Comparison of ENCODE assay signal across 19 cellular contexts in genomic region chr3:169389211-169389924, GRCh38.
DNase-seq lines count a peak whose midpoint lies in the region; ATAC-seq, FAIRE-seq and TF ChIP-seq lines count a peak whose summit lies in the region.
"Had no signal": no experiment of that assay in that cellular context is flagged by ENCODE, and none has a peak within 500 bp of the region (broad histone marks: within the 10 kb centered on the region; RNA-seq: fewer than 3 reads in every experiment).

No MANE protein-coding gene starts in this region.

- H3K9me3 Mint-ChIP-seq in stimulated activated naive B cell treated with anti-CD40 and anti-IgM and Interleukin-4, amounts not matched to agents 10 μg/mL and 1 μg/mL and 100 μg/mL, for 72 hours: no peaks in the 10 kb centered on the region

- no peaks in the 10 kb centered on the region for H3K9me3 ChIP-seq in HepG2 (ENCODE audit: low read length)
- no peaks in the 10 kb centered on the region for H3K9me3 ChIP-seq in right lobe of liver
- no peaks in the 10 kb centered on the region for H3K9me3 ChIP-seq in endothelial cell of umbilical vein (replicated peaks; ENCODE audit: control insufficient read depth, insufficient read depth, low read length)
- no peaks in the 10 kb centered on the region for H3K9me3 ChIP-seq in muscle layer of duodenum (ENCODE audit: control insufficient read depth in 1 of 2, low read length in 2 of 2)
- H3K9me3 ChIP-seq in gastroesophageal sphincter: no peaks in the 10 kb centered on the region

- intact Hi-C loops in HepG2 (cut with micrococcal nuclease; ENCODE audit: unreplicated experiment): no loop called here
- intact Hi-C loops in right lobe of liver (cut with DNase I): no loop called here
- intact Hi-C loops in endothelial cell of umbilical vein (cut with micrococcal nuclease): loop anchor here (1.0 to 5.0 kb wide), 7 partner anchors 42 to 273 kb away; no protein-coding TSS in a partner anchor

- H3K9me1 ChIP-seq in endothelial cell of umbilical vein (replicated peaks; ENCODE audit: control insufficient read depth, extremely low read depth, insufficient read depth, low read length): no peaks in the 10 kb centered on the region

- peaks cover 0 to 12% of the 10 kb centered on the region in 2 donors for H3K4me1 Mint-ChIP-seq in stimulated activated naive B cell treated with anti-CD40 and anti-IgM and Interleukin-4, amounts not matched to agents 10 μg/mL and 1 μg/mL and 100 μg/mL, for 72 hours

- H3K27ac Mint-ChIP-seq in stimulated activated naive B cell treated with anti-CD40 and anti-IgM and Interleukin-4, amounts not matched to agents 10 μg/mL and 1 μg/mL and 100 μg/mL, for 72 hours: no peak overlapping the region
- H3K27ac Mint-ChIP-seq: CD14-positive monocyte had no signal

- TF ChIP-seq EP300 in HepG2 (IDR thresholded peaks at IDR 0.05; ENCODE audit: low read depth in 2 of 2, low read length in 2 of 2): no peak
- no peak for TF ChIP-seq EP300 in HepG2 (CRISPR knock-in tag; IDR thresholded peaks at IDR 0.05; ENCODE audit: borderline replicate concordance)
- TF ChIP-seq EP300 in gastroesophageal sphincter (IDR thresholded peaks at IDR 0.05): no peak

- 7% methylated on average over 4 of the region's 4 CpGs for WGBS in HepG2 (ENCODE audit: low lambda C conversion rate)
- 23% methylated on average over 4 of the region's 4 CpGs for WGBS in right lobe of liver (ENCODE audit: insufficient coverage, low coverage, low lambda C conversion rate, missing lambda C conversion rate)
- WGBS in gastroesophageal sphincter (ENCODE audit: low coverage in 1 of 2), 2 donors: 88 to 94% methylated on average over 3 to 4 of the region's 4 CpGs

- H2AFZ ChIP-seq in HepG2 (ENCODE audit: low read length) (no peak overlapping the region), endothelial cell of umbilical vein (ENCODE audit: low read depth, low read length) (no peak overlapping the region)

- peak; percentile 21 for DNase-seq in HepG2 (ENCODE audit: low spot score)
- no peak for DNase-seq in right lobe of liver
- peak; percentile 92 for DNase-seq in endothelial cell of umbilical vein (ENCODE audit: low read depth, low spot score)
- DNase-seq in stimulated activated naive B cell treated with anti-CD40 and anti-IgM and Interleukin-4, amounts not matched to agents 10 μg/mL and 1 μg/mL and 100 μg/mL, for 72 hours: no peak
- DNase-seq in NCI-H82 treated with DMSO at 0.1 percent for 48 hours (lab: John Stamatoyannopoulos, UW; ENCODE audit: unreplicated experiment): no peak
- DNase-seq in AG08395 (ENCODE audit: low spot score): no peak
- DNase-seq: activated CD4-positive, alpha-beta T cell treated with anti-CD3 and anti-CD28 coated beads, Interleukin-2, amount 50 U/mL, for 48 hours; activated naive CD4-positive, alpha-beta T cell treated with Interleukin-2 at 50 U/mL for 16 hours; anterior cingulate cortex; DMS79; NCI-H1105; NCI-H774 had no signal

- FAIRE-seq in HepG2 (lab: Jason Lieb, UNC) (no peak), endothelial cell of umbilical vein (lab: Jason Lieb, UNC) (peak; percentile 24)

- H3K4me1 ChIP-seq in HepG2 (ENCODE audit: insufficient read depth, low read length): peaks cover 26% of the 10 kb centered on the region
- no peaks in the 10 kb centered on the region for H3K4me1 ChIP-seq in right lobe of liver
- H3K4me1 ChIP-seq in endothelial cell of umbilical vein (ENCODE audit: control insufficient read depth, extremely low read depth, insufficient read depth, low read length): peaks cover 48% of the 10 kb centered on the region
- peaks cover 0 to 3% of the 10 kb centered on the region in 2 donors for H3K4me1 ChIP-seq in muscle layer of duodenum (ENCODE audit: control insufficient read depth in 1 of 2, insufficient read depth in 2 of 2, low read length in 2 of 2)
- H3K4me1 ChIP-seq in gastroesophageal sphincter: peaks cover 0 to 21% (median 0%) of the 10 kb centered on the region in 3 donors

- no peak overlapping the region for H3K4me2 ChIP-seq in HepG2 (ENCODE audit: low read depth, low read length)
- H3K4me2 ChIP-seq in endothelial cell of umbilical vein (ENCODE audit: insufficient read depth, low read length): peak overlapping the region; percentile 47

- peaks cover 7 to 14% of the 10 kb centered on the region in 2 donors for H3K27me3 Mint-ChIP-seq in stimulated activated naive B cell treated with anti-CD40 and anti-IgM and Interleukin-4, amounts not matched to agents 10 μg/mL and 1 μg/mL and 100 μg/mL, for 72 hours

- no peaks in the 10 kb centered on the region for H4K20me1 ChIP-seq in HepG2 (ENCODE audit: insufficient read depth, low read length)
- no peaks in the 10 kb centered on the region for H4K20me1 ChIP-seq in endothelial cell of umbilical vein (replicated peaks; ENCODE audit: control insufficient read depth, extremely low read depth, insufficient read depth, low read length)

- H3K4me3 ChIP-seq in HepG2 (replicated peaks in 1 of 3; ENCODE audit: insufficient read depth in 1 of 3, low read depth in 2 of 3, low read length in 3 of 3) (no peak overlapping the region), right lobe of liver (no peak overlapping the region), endothelial cell of umbilical vein (replicated peaks in 1 of 3; ENCODE audit: insufficient read depth in 1 of 3, low read depth in 1 of 3, low read length in 3 of 3) (no peak overlapping the region), muscle layer of duodenum (ENCODE audit: low read depth in 1 of 2, low read length in 2 of 2) (no peak overlapping the region), gastroesophageal sphincter (no peak overlapping the region)
- H3K4me3 ChIP-seq: coronary artery, skin epidermis had no signal

- H3K79me2 ChIP-seq in HepG2 (ENCODE audit: insufficient read depth, low read length) (no peaks in the 10 kb centered on the region), endothelial cell of umbilical vein (ENCODE audit: control insufficient read depth, insufficient read depth, low read length) (no peaks in the 10 kb centered on the region)

- H3K27ac ChIP-seq in HepG2 (ENCODE audit: extremely low read length, insufficient read depth, low read length): no peak overlapping the region
- H3K27ac ChIP-seq in right lobe of liver: no peak overlapping the region
- peak overlapping the region; percentile 88 for H3K27ac ChIP-seq in endothelial cell of umbilical vein (ENCODE audit: insufficient read depth, low read depth, low read length)
- H3K27ac ChIP-seq in muscle layer of duodenum (ENCODE audit: low read length): peak overlapping the region; percentile 56
- H3K27ac ChIP-seq in gastroesophageal sphincter: no peak overlapping the region
- H3K27ac ChIP-seq: coronary artery had no signal

- CTCF ChIA-PET in HepG2 (lab: Yijun Ruan, JAX; ENCODE audit: low intra/inter-chr PET ratio, low total read pairs): no interaction called here
- CTCF ChIA-PET in endothelial cell of umbilical vein (lab: Charles Lee): interaction anchor here (1.0 to 6.8 kb wide), 21 partner anchors 15 to 278 kb away, joined by 3 to 94 read pairs (median 7); no protein-coding TSS in a partner anchor

- dilution Hi-C loops in endothelial cell of umbilical vein (cut with MboI; ENCODE audit: extremely low pct_ligation_motif_present, low sequenced_read_pairs): no loop called here

- H3K9ac ChIP-seq in HepG2 (ENCODE audit: insufficient read depth, low read depth, low read length) (no peak overlapping the region), endothelial cell of umbilical vein (replicated peaks; ENCODE audit: extremely low read depth, insufficient read depth, low read length) (peak overlapping the region; percentile 53)

- H3K36me3 ChIP-seq in HepG2 (replicated peaks in 1 of 2; ENCODE audit: control insufficient read depth in 1 of 2, insufficient read depth in 2 of 2, low read length in 2 of 2) (no peaks in the 10 kb centered on the region), right lobe of liver (no peaks in the 10 kb centered on the region), endothelial cell of umbilical vein (ENCODE audit: control insufficient read depth in 2 of 2, extremely low read depth in 1 of 2, insufficient read depth in 2 of 2, low read length in 2 of 2) (no peaks in the 10 kb centered on the region), muscle layer of duodenum (ENCODE audit: control insufficient read depth in 1 of 2, insufficient read depth in 2 of 2, low read length in 2 of 2) (no peaks in the 10 kb centered on the region), gastroesophageal sphincter (no peaks in the 10 kb centered on the region)

- TF ChIP-seq CTCF in HepG2 (CRISPR knock-in tag; IDR thresholded peaks at IDR 0.05) (no peak), right lobe of liver (IDR thresholded peaks at IDR 0.05) (no peak), endothelial cell of umbilical vein (IDR thresholded peaks at IDR 0.05; ENCODE audit: extremely low read depth in 1 of 2, insufficient read depth in 1 of 2, low read depth in 1 of 2, low read length in 2 of 2) (no peak), gastroesophageal sphincter (IDR thresholded peaks at IDR 0.05) (no peak)

- in situ Hi-C loops in HepG2 (cut with HindIII; ENCODE audit: extremely low pct_ligation_motif_present, low pct_unique_long_range_greater_than_20kb): no loop called here

- ATAC-seq in HepG2 (peak; percentile 61; the same call in 2 of the 3 replicates), right lobe of liver (no peak), gastroesophageal sphincter (no peak)
- ATAC-seq in stimulated activated naive B cell treated with anti-CD40 and anti-IgM and Interleukin-4, amounts not matched to agents 10 μg/mL and 1 μg/mL and 100 μg/mL, for 72 hours (replicated peaks): no peak
- ATAC-seq: Panc1, SK-N-SH treated with all-trans-retinoic acid at 6 μM for 48 hours had no signal

- H3K36me3 Mint-ChIP-seq in stimulated activated naive B cell treated with anti-CD40 and anti-IgM and Interleukin-4, amounts not matched to agents 10 μg/mL and 1 μg/mL and 100 μg/mL, for 72 hours: no peaks in the 10 kb centered on the region
- H3K36me3 Mint-ChIP-seq: CD14-positive monocyte had no signal

- POLR2A ChIA-PET in HepG2 (lab: Yijun Ruan, JAX): no interaction called here
- POLR2A ChIA-PET in endothelial cell of umbilical vein (lab: Charles Lee): no interaction called here

- H3K27me3 ChIP-seq in HepG2 (ENCODE audit: control insufficient read depth in 1 of 2, insufficient read depth in 2 of 2, low read length in 2 of 2): no peaks in the 10 kb centered on the region
- H3K27me3 ChIP-seq in right lobe of liver: no peaks in the 10 kb centered on the region
- no peaks in the 10 kb centered on the region for H3K27me3 ChIP-seq in endothelial cell of umbilical vein (ENCODE audit: control insufficient read depth in 2 of 2, insufficient read depth in 2 of 2, low read length in 2 of 2)
- H3K27me3 ChIP-seq in muscle layer of duodenum (ENCODE audit: low read depth, low read length): no peaks in the 10 kb centered on the region
- H3K27me3 ChIP-seq in gastroesophageal sphincter: no peaks in the 10 kb centered on the region

- TF ChIP-seq POLR2A in HepG2 (IDR thresholded peaks at IDR 0.05; ENCODE audit: insufficient read depth in 1 of 2, low read depth in 2 of 2, low read length in 2 of 2) (no peak), right lobe of liver (IDR thresholded peaks at IDR 0.05) (no peak), endothelial cell of umbilical vein (IDR thresholded peaks at IDR 0.05; ENCODE audit: low read depth, low read length) (peak; percentile 39), gastroesophageal sphincter (IDR thresholded peaks at IDR 0.05) (no peak)

- BruUV-seq in HepG2 (replicated peaks; lab: Mats Ljungman, UMichigan) (no TSS peak), endothelial cell of umbilical vein (replicated peaks; lab: Mats Ljungman, UMichigan) (TSS peak; percentile 81)

- no peak for TF ChIP-seq RAD21 in HepG2 (CRISPR knock-in tag; IDR thresholded peaks at IDR 0.05)

- H3K4me3 Mint-ChIP-seq in stimulated activated naive B cell treated with anti-CD40 and anti-IgM and Interleukin-4, amounts not matched to agents 10 μg/mL and 1 μg/mL and 100 μg/mL, for 72 hours: no peak overlapping the region
- H3K4me3 Mint-ChIP-seq: CD14-positive monocyte had no signal

Comparison
In these comparisons a context has a peak if more than half of its experiments do, and no peak if none do; other contexts are left out.
1. DNase-seq: peak in HepG2 (single experiment) and endothelial cell of umbilical vein (single experiment); none in right lobe of liver (0 of 3), stimulated activated naive B cell treated with anti-CD40 and anti-IgM and Interleukin-4, amounts not matched to agents 10 μg/mL and 1 μg/mL and 100 μg/mL, for 72 hours (single experiment), NCI-H82 treated with DMSO at 0.1 percent for 48 hours (single experiment) and AG08395 (single experiment).
2. H3K27ac ChIP-seq: peak in endothelial cell of umbilical vein (single experiment) and muscle layer of duodenum (single experiment); none in HepG2 (single experiment), right lobe of liver (0 of 3) and gastroesophageal sphincter (0 of 4).